Comparison of ENCODE assay signal across 1 cellular context in the genomic region with DNA sequence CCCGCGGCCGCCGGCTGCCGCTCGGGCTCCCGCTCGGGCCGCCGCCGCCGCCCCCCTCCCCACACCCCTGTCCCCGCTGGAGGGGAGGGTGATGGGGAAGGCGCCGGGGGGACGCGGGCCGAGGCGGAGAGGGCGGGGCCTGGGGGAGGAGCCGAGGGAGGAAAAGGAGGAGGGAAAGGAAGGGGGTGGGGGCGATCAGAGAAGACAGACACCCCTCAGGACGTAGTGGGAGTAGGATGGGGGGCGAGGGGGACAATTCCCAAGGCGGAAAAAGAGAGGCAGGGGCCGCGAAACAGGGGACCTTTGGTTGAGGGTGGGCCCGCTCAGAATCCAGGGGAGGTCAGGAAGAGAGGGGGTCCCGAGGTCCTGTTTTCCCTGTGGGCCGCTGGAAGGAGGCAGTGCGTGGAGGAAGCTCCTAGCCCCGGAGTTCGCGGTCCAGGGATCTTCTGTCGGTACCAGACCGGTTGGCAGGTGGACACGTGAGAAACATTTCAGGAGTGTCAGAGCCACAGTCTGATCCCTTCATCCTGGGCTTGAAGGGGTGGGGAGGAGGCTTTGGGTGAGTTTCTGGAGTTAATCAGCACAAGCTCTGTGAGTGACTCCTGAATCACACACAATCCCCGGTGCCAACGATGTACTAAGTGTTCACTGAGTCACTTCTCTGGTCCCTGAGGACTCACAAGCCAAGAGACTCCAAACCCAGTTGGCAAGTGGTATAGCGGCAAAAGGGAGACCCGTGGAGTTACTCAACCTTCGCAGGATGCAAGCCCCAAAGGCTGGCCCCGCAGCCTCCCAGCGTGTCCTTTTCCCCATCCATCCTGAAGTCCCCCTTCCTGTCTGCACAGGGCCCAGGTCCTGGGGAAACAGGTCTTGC.
TF ChIP-seq lines count a peak whose summit lies in the region.

A gene with protein sequence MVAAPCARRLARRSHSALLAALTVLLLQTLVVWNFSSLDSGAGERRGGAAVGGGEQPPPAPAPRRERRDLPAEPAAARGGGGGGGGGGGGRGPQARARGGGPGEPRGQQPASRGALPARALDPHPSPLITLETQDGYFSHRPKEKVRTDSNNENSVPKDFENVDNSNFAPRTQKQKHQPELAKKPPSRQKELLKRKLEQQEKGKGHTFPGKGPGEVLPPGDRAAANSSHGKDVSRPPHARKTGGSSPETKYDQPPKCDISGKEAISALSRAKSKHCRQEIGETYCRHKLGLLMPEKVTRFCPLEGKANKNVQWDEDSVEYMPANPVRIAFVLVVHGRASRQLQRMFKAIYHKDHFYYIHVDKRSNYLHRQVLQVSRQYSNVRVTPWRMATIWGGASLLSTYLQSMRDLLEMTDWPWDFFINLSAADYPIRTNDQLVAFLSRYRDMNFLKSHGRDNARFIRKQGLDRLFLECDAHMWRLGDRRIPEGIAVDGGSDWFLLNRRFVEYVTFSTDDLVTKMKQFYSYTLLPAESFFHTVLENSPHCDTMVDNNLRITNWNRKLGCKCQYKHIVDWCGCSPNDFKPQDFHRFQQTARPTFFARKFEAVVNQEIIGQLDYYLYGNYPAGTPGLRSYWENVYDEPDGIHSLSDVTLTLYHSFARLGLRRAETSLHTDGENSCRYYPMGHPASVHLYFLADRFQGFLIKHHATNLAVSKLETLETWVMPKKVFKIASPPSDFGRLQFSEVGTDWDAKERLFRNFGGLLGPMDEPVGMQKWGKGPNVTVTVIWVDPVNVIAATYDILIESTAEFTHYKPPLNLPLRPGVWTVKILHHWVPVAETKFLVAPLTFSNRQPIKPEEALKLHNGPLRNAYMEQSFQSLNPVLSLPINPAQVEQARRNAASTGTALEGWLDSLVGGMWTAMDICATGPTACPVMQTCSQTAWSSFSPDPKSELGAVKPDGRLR (minus strand): TSS at position 90 of the 874 bp plus-strand sequence. CDS start 164 bp downstream, outside the sequence.

TF ChIP-seq in IMR-90, 13 proteins besides CTCF, POLR2A, EP300 and RAD21 (continued from another document):
- TF ChIP-seq SMC3 (IDR thresholded peaks at IDR 0.05; ENCODE audit: low read depth, low read length): no peak
- peak; percentile 75 for TF ChIP-seq CEBPB (IDR thresholded peaks at IDR 0.05; ENCODE audit: low read depth, low read length)
- peak; percentile 55 for TF ChIP-seq FOS (IDR thresholded peaks at IDR 0.05; ENCODE audit: low read depth, low read length)
- TF ChIP-seq NFE2L2 (IDR thresholded peaks at IDR 0.05; ENCODE audit: low read depth, low read length): no peak
- TF ChIP-seq, protein P1, sequence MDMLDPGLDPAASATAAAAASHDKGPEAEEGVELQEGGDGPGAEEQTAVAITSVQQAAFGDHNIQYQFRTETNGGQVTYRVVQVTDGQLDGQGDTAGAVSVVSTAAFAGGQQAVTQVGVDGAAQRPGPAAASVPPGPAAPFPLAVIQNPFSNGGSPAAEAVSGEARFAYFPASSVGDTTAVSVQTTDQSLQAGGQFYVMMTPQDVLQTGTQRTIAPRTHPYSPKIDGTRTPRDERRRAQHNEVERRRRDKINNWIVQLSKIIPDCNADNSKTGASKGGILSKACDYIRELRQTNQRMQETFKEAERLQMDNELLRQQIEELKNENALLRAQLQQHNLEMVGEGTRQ (IDR thresholded peaks at IDR 0.05; ENCODE audit: low read depth, low read length): no peak
- TF ChIP-seq BHLHE40 (IDR thresholded peaks at IDR 0.05; ENCODE audit: low read depth, low read length): peak; percentile 78
